8 cellular contexts compared by ENCODE assay signal in genomic region chr12:116278259-116278595, GRCh38. TPM values are rescaled to one million over a fixed set of nuclear protein-coding genes. Genes with fewer than 3 reads are reported as not detected.
DNase-seq lines count a peak whose midpoint lies in the region; ATAC-seq and TF ChIP-seq lines count a peak whose summit lies in the region.

No MANE protein-coding gene starts in this region.

- peak overlapping the region; percentile 74 for H3K4me3 Mint-ChIP-seq in activated CD8-positive, alpha-beta T cell treated with anti-CD3 and anti-CD28 coated beads for 36 hours
- H3K4me3 Mint-ChIP-seq in stimulated activated naive CD8-positive, alpha-beta T cell treated with anti-CD3 and anti-CD28 coated beads, Interleukin-15, amount 100 ng/mL, for 72 hours, result peak overlapping the region; percentile 61 to 67

- H3K4me3 ChIP-seq in iPS-18a (ENCODE audit: low read length), result peak overlapping the region; percentile 61

- H3K27ac ChIP-seq in iPS-18a (ENCODE audit: low read length), result no peak overlapping the region

- TF ChIP-seq CTCF in activated CD8-positive, alpha-beta T cell treated with anti-CD3 and anti-CD28 coated beads for 36 hours (IDR thresholded peaks at IDR 0.05), result no peak

- POLR2A ChIA-PET in activated CD8-positive, alpha-beta T cell treated with anti-CD3 and anti-CD28 coated beads for 36 hours (lab: Charles Lee), result interaction anchor here (0.7 to 1.2 kb wide), 3 partner anchors 13 to 100 kb away, joined by 3 to 4 read pairs (median 3); no protein-coding TSS in a partner anchor

- no peaks in the 10 kb centered on the region for H3K9me3 ChIP-seq in iPS-18a (ENCODE audit: control insufficient read depth, low read depth, low read length)

- H3K36me3 Mint-ChIP-seq in activated CD8-positive, alpha-beta T cell treated with anti-CD3 and anti-CD28 coated beads for 36 hours (ENCODE audit: low read depth), result no peaks in the 10 kb centered on the region

- CTCF ChIA-PET in activated CD8-positive, alpha-beta T cell treated with anti-CD3 and anti-CD28 coated beads for 36 hours (lab: Charles Lee), result interaction anchor here (0.8 to 1.2 kb wide), 5 partner anchors 16 to 409 kb away, joined by 3 to 4 read pairs (median 3); no protein-coding TSS in a partner anchor

- H3K36me3 ChIP-seq in iPS-18a (ENCODE audit: control insufficient read depth, low read depth, low read length), result no peaks in the 10 kb centered on the region

- H3K9me3 Mint-ChIP-seq in activated CD8-positive, alpha-beta T cell treated with anti-CD3 and anti-CD28 coated beads for 36 hours, result no peaks in the 10 kb centered on the region
- H3K9me3 Mint-ChIP-seq in stimulated activated naive CD8-positive, alpha-beta T cell treated with anti-CD3 and anti-CD28 coated beads, Interleukin-15, amount 100 ng/mL, for 72 hours, result no peaks in the 10 kb centered on the region

- H3K27me3 Mint-ChIP-seq in activated CD8-positive, alpha-beta T cell treated with anti-CD3 and anti-CD28 coated beads for 36 hours, result no peaks in the 10 kb centered on the region
- peaks cover 6% of the 10 kb centered on the region for H3K27me3 Mint-ChIP-seq in stimulated activated naive CD8-positive, alpha-beta T cell treated with anti-CD3 and anti-CD28 coated beads, Interleukin-15, amount 100 ng/mL, for 72 hours

- H3K9ac ChIP-seq in iPS-18a (ENCODE audit: low read length), result no peak overlapping the region

- ATAC-seq in activated CD8-positive, alpha-beta T cell treated with anti-CD3 and anti-CD28 coated beads for 36 hours, result no peak
- no peak for ATAC-seq in stimulated activated naive CD8-positive, alpha-beta T cell treated with anti-CD3 and anti-CD28 coated beads, Interleukin-15, amount 100 ng/mL, for 72 hours

- intact Hi-C loops in activated CD8-positive, alpha-beta T cell treated with anti-CD3 and anti-CD28 coated beads for 36 hours (cut with micrococcal nuclease), result loop anchor here (10.0 kb wide), 1 partner anchor 317 kb away; no protein-coding TSS in a partner anchor

- H3K4me1 ChIP-seq in iPS-18a (ENCODE audit: control insufficient read depth, low read depth, low read length), result peaks cover 28% of the 10 kb centered on the region

- DNase-seq in NCI-H526 treated with DMSO at 0.1 percent for 48 hours (lab: John Stamatoyannopoulos, UW) (peak; percentile 17), NCI-H526 (lab: John Stamatoyannopoulos, UW) (no peak), DMS 273 treated with DMSO at 0.1 percent for 48 hours (lab: John Stamatoyannopoulos, UW) (no peak), retina (no peak)
- DNase-seq in activated CD8-positive, alpha-beta T cell treated with anti-CD3 and anti-CD28 coated beads for 36 hours, result no peak
- DNase-seq in stimulated activated naive CD8-positive, alpha-beta T cell treated with anti-CD3 and anti-CD28 coated beads, Interleukin-15, amount 100 ng/mL, for 72 hours, result no peak
- no peak for DNase-seq in activated CD4-positive, alpha-beta T cell treated with anti-CD3 and anti-CD28 coated beads for 4 hours

- H3K27me3 ChIP-seq in iPS-18a (ENCODE audit: control insufficient read depth, insufficient read depth, low read length), result no peaks in the 10 kb centered on the region

- peak overlapping the region; percentile 83 for H3K27ac Mint-ChIP-seq in activated CD8-positive, alpha-beta T cell treated with anti-CD3 and anti-CD28 coated beads for 36 hours
- H3K27ac Mint-ChIP-seq in stimulated activated naive CD8-positive, alpha-beta T cell treated with anti-CD3 and anti-CD28 coated beads, Interleukin-15, amount 100 ng/mL, for 72 hours, result peak overlapping the region in 1 of 2 donors; percentile 12

- peaks cover 34% of the 10 kb centered on the region for H3K4me1 Mint-ChIP-seq in activated CD8-positive, alpha-beta T cell treated with anti-CD3 and anti-CD28 coated beads for 36 hours (ENCODE audit: low read depth)
- peaks cover 46% of the 10 kb centered on the region for H3K4me1 Mint-ChIP-seq in stimulated activated naive CD8-positive, alpha-beta T cell treated with anti-CD3 and anti-CD28 coated beads, Interleukin-15, amount 100 ng/mL, for 72 hours

RNA-seq across cellular contexts. Expression of gene MED13L, which starts 0.7 kb away (rescaled TPM):
- total RNA-seq in activated CD8-positive, alpha-beta T cell treated with anti-CD3 and anti-CD28 coated beads for 36 hours, result 10 to 100 TPM; 39.5 to 41.8 TPM
